In genomic region chr10:104330168-104331117, GRCh38 we compare ENCODE assay signal across 8 cellular contexts. TPM values are rescaled to one million over a fixed set of nuclear protein-coding genes. Genes with fewer than 3 reads are reported as not detected.
DNase-seq lines count a peak whose midpoint lies in the region; ATAC-seq and TF ChIP-seq lines count a peak whose summit lies in the region.

No MANE protein-coding gene starts in this region.

- no peaks in the 10 kb centered on the region for H3K36me3 ChIP-seq in parathyroid adenoma (ENCODE audit: control insufficient read depth, insufficient read depth, low read length)

- H3K4me3 ChIP-seq in foreskin fibroblast (ENCODE audit: low read depth in 1 of 2, low read length in 2 of 2), result no peak overlapping the region
- H3K4me3 ChIP-seq in parathyroid adenoma (ENCODE audit: low read depth, low read length), result no peak overlapping the region

- no peaks in the 10 kb centered on the region for H3K9me3 ChIP-seq in parathyroid adenoma (ENCODE audit: control insufficient read depth, low read length)

- no peaks in the 10 kb centered on the region for H3K27me3 ChIP-seq in parathyroid adenoma (ENCODE audit: control insufficient read depth, insufficient read depth, low read length)

- DNase-seq in Caki2 (ENCODE audit: low read depth) (peak; percentile 94), foreskin fibroblast (peak; percentile 84 to 93), DMS114 treated with DMSO at 0.1 percent for 48 hours (lab: John Stamatoyannopoulos, UW; ENCODE audit: unreplicated experiment) (no peak)
- DNase-seq in stimulated activated CD4-positive, alpha-beta T cell treated with anti-CD3 and anti-CD28 coated beads, Interleukin-4, amount 100 ng/mL, for 1 hour, result no peak

- no peak overlapping the region for H2AFZ ChIP-seq in parathyroid adenoma

- H3K9ac ChIP-seq in parathyroid adenoma, result no peak overlapping the region

- no peak overlapping the region for H3K4me2 ChIP-seq in parathyroid adenoma (ENCODE audit: low read length)

- peaks cover 2% of the 10 kb centered on the region for H3K4me1 ChIP-seq in parathyroid adenoma

- ATAC-seq in GM19328 (IDR thresholded peaks at IDR 0.05; ENCODE audit: unreplicated experiment) (no peak), HG03196 (IDR thresholded peaks at IDR 0.05; ENCODE audit: unreplicated experiment) (no peak)

- H3K79me2 ChIP-seq in parathyroid adenoma, result peaks cover 30% of the 10 kb centered on the region

- in situ Hi-C loops in Caki2 (cut with HindIII; ENCODE audit: low pct_unique_long_range_greater_than_20kb, low sequenced_read_pairs), result no loop called here

- H3K27ac ChIP-seq in VCaP (peak overlapping the region; percentile 94), parathyroid adenoma (peak overlapping the region; percentile 51)

- TF ChIP-seq CTCF in VCaP (conservative IDR thresholded peaks at IDR 0.05) (no peak), foreskin fibroblast (IDR thresholded peaks at IDR 0.05; ENCODE audit: low read depth, low read length) (no peak), parathyroid adenoma (IDR thresholded peaks at IDR 0.05) (no peak)

RNA-seq across cellular contexts. Expression of gene ITPRIP, which starts 7.8 kb away (rescaled TPM):
- total RNA-seq in Caki2 (2014; rRNA removed; shearing (Covaris generic); ENCODE audit: low replicate concordance), result 16.6 and 18.3 TPM in 2 replicates

RNA-seq across cellular contexts. Expression of gene CFAP58, which starts 23.2 kb away (rescaled TPM):
- 0.07 TPM in 1 of 2 replicates, not detected in the other for total RNA-seq in Caki2 (2014; rRNA removed; shearing (Covaris generic); ENCODE audit: low replicate concordance)

Comparison
In these comparisons a context has a peak if more than half of its experiments do, and no peak if none do; other contexts are left out.
1. DNase-seq: peak in Caki2 (single experiment) and foreskin fibroblast (2 of 2); none in DMS114 treated with DMSO at 0.1 percent for 48 hours (single experiment) and stimulated activated CD4-positive, alpha-beta T cell treated with anti-CD3 and anti-CD28 coated beads, Interleukin-4, amount 100 ng/mL, for 1 hour (single experiment).